Comparison of ENCODE assay signal across 25 cellular contexts in the genomic region with DNA sequence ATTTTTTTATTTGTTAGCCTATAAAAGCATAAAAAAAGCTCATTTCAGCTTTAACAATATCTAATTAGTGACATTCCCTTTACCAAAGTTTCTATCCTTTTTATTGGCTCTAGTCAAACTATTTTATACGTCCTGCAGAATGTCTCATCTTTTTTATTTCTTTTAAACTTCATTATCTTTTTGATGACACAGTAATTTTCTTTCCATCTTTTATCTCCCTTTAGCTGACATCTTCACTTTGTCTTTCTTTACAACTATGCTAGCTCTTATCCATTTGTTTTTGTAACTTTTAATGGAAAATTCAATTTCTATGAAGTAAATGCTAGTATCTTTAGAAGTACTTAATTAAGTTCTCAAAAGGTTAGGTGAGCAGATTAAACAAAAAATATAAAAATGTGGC.
"Had no signal": no experiment of that assay in that cellular context is flagged by ENCODE, and none has a peak within 500 bp of the region (broad histone marks: within the 10 kb centered on the region; RNA-seq: fewer than 3 reads in every experiment).

No MANE protein-coding gene starts in this region.

- H3K4me3 ChIP-seq: colonic mucosa, esophagus squamous epithelium, gastrocnemius medialis, heart right ventricle, left lung, lower lobe of right lung, mucosa of descending colon had no signal

- ATAC-seq: effector memory CD8-positive, alpha-beta T cell; esophagus mucosa; gastrocnemius medialis; heart right ventricle; left cardiac atrium; left lung; left ventricle myocardium superior; lower lobe of right lung; mucosa of descending colon had no signal

- H3K9me3 ChIP-seq: colonic mucosa, esophagus squamous epithelium, gastrocnemius medialis, left lung, lower lobe of right lung, mucosa of descending colon had no signal

- H3K4me1 ChIP-seq: colonic mucosa, esophagus squamous epithelium, gastrocnemius medialis, heart right ventricle, left lung, lower lobe of right lung had no signal

- H3K27me3 ChIP-seq: colonic mucosa, esophagus squamous epithelium, gastrocnemius medialis, heart right ventricle, left lung had no signal

- FAIRE-seq: endometrium, islet of Langerhans, keratinocyte had no signal

- H3K27ac ChIP-seq: colonic mucosa, epithelial cell of prostate, esophagus squamous epithelium, gastrocnemius medialis, heart right ventricle, left lung, lower lobe of right lung had no signal

- DNase-seq: colonic mucosa; cortex of kidney; effector CD8-positive, alpha-beta T cell; effector memory CD8-positive, alpha-beta T cell; endodermal cell; erythroblast; esophagus squamous epithelium; foreskin fibroblast; foreskin melanocyte; gastrocnemius medialis; glutamatergic neuron; head of caudate nucleus; heart right ventricle; hippocampal formation; left cardiac atrium; left lung; left ventricle myocardium superior; lower lobe of right lung; mesenchymal stem cell; mucosa of descending colon had no signal

- H3K36me3 ChIP-seq: colonic mucosa, esophagus squamous epithelium, gastrocnemius medialis, heart right ventricle, left lung, lower lobe of right lung had no signal
